20 cellular contexts compared by ENCODE assay signal in the genomic region with DNA sequence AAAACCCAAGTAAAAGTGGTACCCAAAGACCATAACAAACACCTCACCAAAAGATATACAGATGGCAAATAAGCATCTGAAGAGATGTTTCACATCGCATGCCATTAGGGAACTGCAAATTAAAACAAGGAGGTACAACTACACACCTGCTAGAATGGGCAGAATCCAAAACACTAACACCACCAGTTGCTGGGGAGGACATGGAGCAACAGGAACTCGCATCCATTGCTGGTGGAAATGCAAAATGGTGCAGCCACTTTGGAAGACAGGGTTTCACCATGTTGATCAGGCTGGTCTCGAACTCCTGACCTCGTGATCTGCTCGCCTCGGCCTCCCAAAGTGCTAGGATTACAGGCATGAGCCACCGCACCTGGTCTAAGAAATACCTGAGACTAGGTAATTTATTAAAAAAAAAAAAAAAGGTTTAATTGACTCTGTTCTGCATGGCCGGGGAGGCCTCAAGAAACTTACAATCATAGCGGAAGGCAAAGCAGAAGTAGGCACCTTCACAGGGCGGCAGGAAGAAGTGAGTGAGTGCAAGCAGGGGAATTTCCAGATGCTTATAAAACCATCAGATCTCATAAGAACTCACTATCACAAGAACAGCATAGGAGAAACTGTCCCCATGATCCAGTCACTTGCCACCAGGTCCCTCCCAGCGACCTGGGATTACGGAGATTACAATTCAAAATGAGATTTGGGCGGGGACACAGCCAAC. TPM values are rescaled to one million over a fixed set of nuclear protein-coding genes. Genes with fewer than 3 reads are reported as not detected.
A peak's percentile ranks its signal among the peaks of the same experiment; 100 is the strongest.
DNase-seq lines count a peak whose midpoint lies in the region; ATAC-seq lines count a peak whose summit lies in the region.
"Had no signal": no experiment of that assay in that cellular context is flagged by ENCODE, and none has a peak within 500 bp of the region (broad histone marks: within the 10 kb centered on the region; RNA-seq: fewer than 3 reads in every experiment).

No MANE protein-coding gene starts in this region.

- H3K27me3 Mint-ChIP-seq in T-helper 2 cell treated with Interferon-gamma antibody and Interleukin-4, amounts not matched to agents 5 μg/mL and 100 μg/mL, for 36 hours (ENCODE audit: low read depth): no peaks in the 10 kb centered on the region
- no peaks in the 10 kb centered on the region for H3K27me3 Mint-ChIP-seq in T-helper 17 cell
- no peaks in the 10 kb centered on the region for H3K27me3 Mint-ChIP-seq in memory B cell
- no peaks in the 10 kb centered on the region for H3K27me3 Mint-ChIP-seq in stimulated activated naive B cell treated with anti-CD40 and anti-IgM and Interleukin-4, amounts not matched to agents 10 μg/mL and 1 μg/mL and 100 μg/mL, for 72 hours

- H3K36me3 Mint-ChIP-seq in T-helper 2 cell treated with Interferon-gamma antibody and Interleukin-4, amounts not matched to agents 5 μg/mL and 100 μg/mL, for 36 hours (ENCODE audit: low read depth): peaks cover 8% of the 10 kb centered on the region
- H3K36me3 Mint-ChIP-seq in T-helper 17 cell (ENCODE audit: low read depth) (peaks cover 2% of the 10 kb centered on the region), memory B cell (peaks cover 5% of the 10 kb centered on the region)
- H3K36me3 Mint-ChIP-seq in stimulated activated naive B cell treated with anti-CD40 and anti-IgM and Interleukin-4, amounts not matched to agents 10 μg/mL and 1 μg/mL and 100 μg/mL, for 72 hours: peaks cover 12 to 16% of the 10 kb centered on the region in 2 donors

- no peak overlapping the region for H3K4me3 Mint-ChIP-seq in T-helper 2 cell treated with Interferon-gamma antibody and Interleukin-4, amounts not matched to agents 5 μg/mL and 100 μg/mL, for 36 hours
- H3K4me3 Mint-ChIP-seq in T-helper 17 cell: peak overlapping the region; percentile 28
- peak overlapping the region; percentile 41 for H3K4me3 Mint-ChIP-seq in memory B cell
- H3K4me3 Mint-ChIP-seq in stimulated activated naive B cell treated with anti-CD40 and anti-IgM and Interleukin-4, amounts not matched to agents 10 μg/mL and 1 μg/mL and 100 μg/mL, for 72 hours: no peak overlapping the region

- H3K9me3 Mint-ChIP-seq in T-helper 2 cell treated with Interferon-gamma antibody and Interleukin-4, amounts not matched to agents 5 μg/mL and 100 μg/mL, for 36 hours: no peaks in the 10 kb centered on the region
- no peaks in the 10 kb centered on the region for H3K9me3 Mint-ChIP-seq in memory B cell
- no peaks in the 10 kb centered on the region for H3K9me3 Mint-ChIP-seq in stimulated activated naive B cell treated with anti-CD40 and anti-IgM and Interleukin-4, amounts not matched to agents 10 μg/mL and 1 μg/mL and 100 μg/mL, for 72 hours

- H3K27ac Mint-ChIP-seq in T-helper 2 cell treated with Interferon-gamma antibody and Interleukin-4, amounts not matched to agents 5 μg/mL and 100 μg/mL, for 36 hours: no peak overlapping the region
- H3K27ac Mint-ChIP-seq in T-helper 17 cell (no peak overlapping the region), memory B cell (peak overlapping the region; percentile 28)
- no peak overlapping the region for H3K27ac Mint-ChIP-seq in stimulated activated naive B cell treated with anti-CD40 and anti-IgM and Interleukin-4, amounts not matched to agents 10 μg/mL and 1 μg/mL and 100 μg/mL, for 72 hours

- DNase-seq in T-helper 2 cell treated with Interferon-gamma antibody and Interleukin-4, amounts not matched to agents 5 μg/mL and 100 μg/mL, for 36 hours (ENCODE audit: low spot score): peak; percentile 3
- DNase-seq in T-helper 2 cell (no peak), T-helper 17 cell (no peak), memory B cell (ENCODE audit: low spot score in 2 of 2) (peak; percentile 8 to 39)
- peak; percentile 36 for DNase-seq in stimulated activated naive B cell treated with anti-CD40 and anti-IgM and Interleukin-4, amounts not matched to agents 10 μg/mL and 1 μg/mL and 100 μg/mL, for 72 hours
- DNase-seq: DMS 273 treated with DMSO at 0.1 percent for 48 hours, Karpas-422, MM.1S, NCI-H1105, NCI-H187, NCI-H446 treated with DMSO at 0.1 percent for 48 hours, SIG-M5 had no signal

- peaks cover 13% of the 10 kb centered on the region for H3K4me1 Mint-ChIP-seq in T-helper 2 cell treated with Interferon-gamma antibody and Interleukin-4, amounts not matched to agents 5 μg/mL and 100 μg/mL, for 36 hours (ENCODE audit: low read depth)
- peaks cover 12% of the 10 kb centered on the region for H3K4me1 Mint-ChIP-seq in T-helper 17 cell
- peaks cover 14% of the 10 kb centered on the region for H3K4me1 Mint-ChIP-seq in memory B cell
- H3K4me1 Mint-ChIP-seq in stimulated activated naive B cell treated with anti-CD40 and anti-IgM and Interleukin-4, amounts not matched to agents 10 μg/mL and 1 μg/mL and 100 μg/mL, for 72 hours: peaks cover 21 to 58% of the 10 kb centered on the region in 2 donors

- no peaks in the 10 kb centered on the region for H3K9me3 ChIP-seq in T-helper 17 cell (ENCODE audit: control insufficient read depth, low read length, poor library complexity, severe bottlenecking)
- H3K9me3 ChIP-seq: BLaER1 had no signal

- no peak for ATAC-seq in T-helper 17 cell
- peak; percentile 45 for ATAC-seq in memory B cell (ENCODE audit: low read depth)
- ATAC-seq in stimulated activated naive B cell treated with anti-CD40 and anti-IgM and Interleukin-4, amounts not matched to agents 10 μg/mL and 1 μg/mL and 100 μg/mL, for 72 hours (replicated peaks): peak; percentile 35
- ATAC-seq in GM19395 (IDR thresholded peaks at IDR 0.05; ENCODE audit: unreplicated experiment): no peak
- no peak for ATAC-seq in GM21576 (IDR thresholded peaks at IDR 0.05; ENCODE audit: unreplicated experiment)
- ATAC-seq in HG03521 (IDR thresholded peaks at IDR 0.05; ENCODE audit: unreplicated experiment): no peak
- ATAC-seq: HepG2 had no signal

RNA-seq across cellular contexts. Expression of a gene that starts 30.2 kb away (rescaled TPM):
- not detected for total RNA-seq in T-helper 17 cell
- total RNA-seq: Daoy, H7, HepG2, RPMI7951 had no signal

RNA-seq across cellular contexts. Expression of a gene that starts 50.0 kb away (rescaled TPM):
- 10 to 100 TPM; 20.4 to 23.6 TPM for total RNA-seq in T-helper 17 cell

RNA-seq across cellular contexts. Expression of a gene that starts 50.2 kb away (rescaled TPM):
- total RNA-seq in T-helper 17 cell: 10 to 100 TPM in 1 of 2 donors, 1 to 10 TPM in 1; 6.8 to 11.2 TPM

Comparison
In these comparisons a context has a peak if more than half of its experiments do, and no peak if none do; other contexts are left out.
1. DNase-seq: peak in T-helper 2 cell treated with Interferon-gamma antibody and Interleukin-4, amounts not matched to agents 5 μg/mL and 100 μg/mL, for 36 hours (single experiment), memory B cell (2 of 2) and stimulated activated naive B cell treated with anti-CD40 and anti-IgM and Interleukin-4, amounts not matched to agents 10 μg/mL and 1 μg/mL and 100 μg/mL, for 72 hours (single experiment); none in T-helper 2 cell (0 of 5) and T-helper 17 cell (0 of 3).
2. H3K4me3 Mint-ChIP-seq: peak in T-helper 17 cell (single experiment) and memory B cell (single experiment); none in T-helper 2 cell treated with Interferon-gamma antibody and Interleukin-4, amounts not matched to agents 5 μg/mL and 100 μg/mL, for 36 hours (single experiment) and stimulated activated naive B cell treated with anti-CD40 and anti-IgM and Interleukin-4, amounts not matched to agents 10 μg/mL and 1 μg/mL and 100 μg/mL, for 72 hours (0 of 2).
3. ATAC-seq: peak in memory B cell (single experiment) and stimulated activated naive B cell treated with anti-CD40 and anti-IgM and Interleukin-4, amounts not matched to agents 10 μg/mL and 1 μg/mL and 100 μg/mL, for 72 hours (2 of 2); none in T-helper 17 cell (single experiment), GM19395 (single experiment), GM21576 (single experiment) and HG03521 (single experiment).